In genomic region chrX:47193475-47194241, GRCh38 we compare ENCODE assay signal across 1 cellular context.
TF ChIP-seq lines count a peak whose summit lies in the region.

Gene UBA1, plus strand, starts transcription at chrX:47193829. Its CDS starts 4,974 bp downstream, at chrX:47198803.

TF ChIP-seq in HepG2, 621 proteins besides CTCF, POLR2A, EP300 and RAD21 (continued from another document and continues in another):
- TF ChIP-seq, protein P1, sequence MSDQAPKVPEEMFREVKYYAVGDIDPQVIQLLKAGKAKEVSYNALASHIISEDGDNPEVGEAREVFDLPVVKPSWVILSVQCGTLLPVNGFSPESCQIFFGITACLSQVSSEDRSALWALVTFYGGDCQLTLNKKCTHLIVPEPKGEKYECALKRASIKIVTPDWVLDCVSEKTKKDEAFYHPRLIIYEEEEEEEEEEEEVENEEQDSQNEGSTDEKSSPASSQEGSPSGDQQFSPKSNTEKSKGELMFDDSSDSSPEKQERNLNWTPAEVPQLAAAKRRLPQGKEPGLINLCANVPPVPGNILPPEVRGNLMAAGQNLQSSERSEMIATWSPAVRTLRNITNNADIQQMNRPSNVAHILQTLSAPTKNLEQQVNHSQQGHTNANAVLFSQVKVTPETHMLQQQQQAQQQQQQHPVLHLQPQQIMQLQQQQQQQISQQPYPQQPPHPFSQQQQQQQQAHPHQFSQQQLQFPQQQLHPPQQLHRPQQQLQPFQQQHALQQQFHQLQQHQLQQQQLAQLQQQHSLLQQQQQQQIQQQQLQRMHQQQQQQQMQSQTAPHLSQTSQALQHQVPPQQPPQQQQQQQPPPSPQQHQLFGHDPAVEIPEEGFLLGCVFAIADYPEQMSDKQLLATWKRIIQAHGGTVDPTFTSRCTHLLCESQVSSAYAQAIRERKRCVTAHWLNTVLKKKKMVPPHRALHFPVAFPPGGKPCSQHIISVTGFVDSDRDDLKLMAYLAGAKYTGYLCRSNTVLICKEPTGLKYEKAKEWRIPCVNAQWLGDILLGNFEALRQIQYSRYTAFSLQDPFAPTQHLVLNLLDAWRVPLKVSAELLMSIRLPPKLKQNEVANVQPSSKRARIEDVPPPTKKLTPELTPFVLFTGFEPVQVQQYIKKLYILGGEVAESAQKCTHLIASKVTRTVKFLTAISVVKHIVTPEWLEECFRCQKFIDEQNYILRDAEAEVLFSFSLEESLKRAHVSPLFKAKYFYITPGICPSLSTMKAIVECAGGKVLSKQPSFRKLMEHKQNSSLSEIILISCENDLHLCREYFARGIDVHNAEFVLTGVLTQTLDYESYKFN (CRISPR knock-in tag; conservative IDR thresholded peaks at IDR 0.05), result peak; percentile 22; the same call in 1 of the 2 replicates
- peak; percentile 57; the same call in 1 of the 2 replicates for TF ChIP-seq YEATS4 (CRISPR knock-in tag; IDR thresholded peaks at IDR 0.05; ENCODE audit: borderline replicate concordance)
- TF ChIP-seq, protein P2, sequence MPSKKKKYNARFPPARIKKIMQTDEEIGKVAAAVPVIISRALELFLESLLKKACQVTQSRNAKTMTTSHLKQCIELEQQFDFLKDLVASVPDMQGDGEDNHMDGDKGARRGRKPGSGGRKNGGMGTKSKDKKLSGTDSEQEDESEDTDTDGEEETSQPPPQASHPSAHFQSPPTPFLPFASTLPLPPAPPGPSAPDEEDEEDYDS (CRISPR knock-in tag; IDR thresholded peaks at IDR 0.05), result peak; percentile 86
- 0 out of 2 replicates have a peak, but pooled peaks have one; percentile 17 for TF ChIP-seq SRY (CRISPR knock-in tag; IDR thresholded peaks at IDR 0.05)
- TF ChIP-seq ETV5 (CRISPR knock-in tag; IDR thresholded peaks at IDR 0.05; ENCODE audit: borderline replicate concordance), result peak; percentile 10; the same call in 1 of the 2 replicates
- peak; percentile 33; the same call in 1 of the 2 replicates for TF ChIP-seq ERF (CRISPR knock-in tag; IDR thresholded peaks at IDR 0.05)
- TF ChIP-seq FOSL2 (CRISPR knock-in tag; IDR thresholded peaks at IDR 0.05), result peak; percentile 75
- peak; percentile 55; the same call in 1 of the 2 replicates for TF ChIP-seq ZBTB20 (CRISPR knock-in tag; IDR thresholded peaks at IDR 0.05; ENCODE audit: borderline replicate concordance, low read depth)
- TF ChIP-seq MEF2D (CRISPR knock-in tag; IDR thresholded peaks at IDR 0.05), result peak; percentile 53; the same call in 1 of the 2 replicates
- peak; percentile 64 for TF ChIP-seq PHF8 (CRISPR knock-in tag; IDR thresholded peaks at IDR 0.05)
- TF ChIP-seq ZNF678 (CRISPR knock-in tag; IDR thresholded peaks at IDR 0.05), result no peak
- TF ChIP-seq ATF4 (CRISPR knock-in tag; IDR thresholded peaks at IDR 0.05), result 0 out of 4 replicates have a peak, but pooled peaks of 1 of the 2 experiments have one; percentile 30
- peak; percentile 33; the same call in 1 of the 2 replicates for TF ChIP-seq KDM5B (CRISPR knock-in tag; IDR thresholded peaks at IDR 0.05; ENCODE audit: borderline replicate concordance)
- TF ChIP-seq ZNF501 (CRISPR knock-in tag; IDR thresholded peaks at IDR 0.05), result 0 out of 2 replicates have a peak, but pooled peaks have one; percentile 21
- TF ChIP-seq POLR2G (IDR thresholded peaks at IDR 0.05; ENCODE audit: low read depth, low read length), result peak; percentile 84
- TF ChIP-seq POLR2AphosphoS5 (IDR thresholded peaks at IDR 0.05; ENCODE audit: low read depth, low read length), result peak; percentile 85
- TF ChIP-seq, protein P3, sequence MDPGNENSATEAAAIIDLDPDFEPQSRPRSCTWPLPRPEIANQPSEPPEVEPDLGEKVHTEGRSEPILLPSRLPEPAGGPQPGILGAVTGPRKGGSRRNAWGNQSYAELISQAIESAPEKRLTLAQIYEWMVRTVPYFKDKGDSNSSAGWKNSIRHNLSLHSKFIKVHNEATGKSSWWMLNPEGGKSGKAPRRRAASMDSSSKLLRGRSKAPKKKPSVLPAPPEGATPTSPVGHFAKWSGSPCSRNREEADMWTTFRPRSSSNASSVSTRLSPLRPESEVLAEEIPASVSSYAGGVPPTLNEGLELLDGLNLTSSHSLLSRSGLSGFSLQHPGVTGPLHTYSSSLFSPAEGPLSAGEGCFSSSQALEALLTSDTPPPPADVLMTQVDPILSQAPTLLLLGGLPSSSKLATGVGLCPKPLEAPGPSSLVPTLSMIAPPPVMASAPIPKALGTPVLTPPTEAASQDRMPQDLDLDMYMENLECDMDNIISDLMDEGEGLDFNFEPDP (CRISPR knock-in tag; conservative IDR thresholded peaks at IDR 0.05), result no peak
- TF ChIP-seq, protein P4, sequence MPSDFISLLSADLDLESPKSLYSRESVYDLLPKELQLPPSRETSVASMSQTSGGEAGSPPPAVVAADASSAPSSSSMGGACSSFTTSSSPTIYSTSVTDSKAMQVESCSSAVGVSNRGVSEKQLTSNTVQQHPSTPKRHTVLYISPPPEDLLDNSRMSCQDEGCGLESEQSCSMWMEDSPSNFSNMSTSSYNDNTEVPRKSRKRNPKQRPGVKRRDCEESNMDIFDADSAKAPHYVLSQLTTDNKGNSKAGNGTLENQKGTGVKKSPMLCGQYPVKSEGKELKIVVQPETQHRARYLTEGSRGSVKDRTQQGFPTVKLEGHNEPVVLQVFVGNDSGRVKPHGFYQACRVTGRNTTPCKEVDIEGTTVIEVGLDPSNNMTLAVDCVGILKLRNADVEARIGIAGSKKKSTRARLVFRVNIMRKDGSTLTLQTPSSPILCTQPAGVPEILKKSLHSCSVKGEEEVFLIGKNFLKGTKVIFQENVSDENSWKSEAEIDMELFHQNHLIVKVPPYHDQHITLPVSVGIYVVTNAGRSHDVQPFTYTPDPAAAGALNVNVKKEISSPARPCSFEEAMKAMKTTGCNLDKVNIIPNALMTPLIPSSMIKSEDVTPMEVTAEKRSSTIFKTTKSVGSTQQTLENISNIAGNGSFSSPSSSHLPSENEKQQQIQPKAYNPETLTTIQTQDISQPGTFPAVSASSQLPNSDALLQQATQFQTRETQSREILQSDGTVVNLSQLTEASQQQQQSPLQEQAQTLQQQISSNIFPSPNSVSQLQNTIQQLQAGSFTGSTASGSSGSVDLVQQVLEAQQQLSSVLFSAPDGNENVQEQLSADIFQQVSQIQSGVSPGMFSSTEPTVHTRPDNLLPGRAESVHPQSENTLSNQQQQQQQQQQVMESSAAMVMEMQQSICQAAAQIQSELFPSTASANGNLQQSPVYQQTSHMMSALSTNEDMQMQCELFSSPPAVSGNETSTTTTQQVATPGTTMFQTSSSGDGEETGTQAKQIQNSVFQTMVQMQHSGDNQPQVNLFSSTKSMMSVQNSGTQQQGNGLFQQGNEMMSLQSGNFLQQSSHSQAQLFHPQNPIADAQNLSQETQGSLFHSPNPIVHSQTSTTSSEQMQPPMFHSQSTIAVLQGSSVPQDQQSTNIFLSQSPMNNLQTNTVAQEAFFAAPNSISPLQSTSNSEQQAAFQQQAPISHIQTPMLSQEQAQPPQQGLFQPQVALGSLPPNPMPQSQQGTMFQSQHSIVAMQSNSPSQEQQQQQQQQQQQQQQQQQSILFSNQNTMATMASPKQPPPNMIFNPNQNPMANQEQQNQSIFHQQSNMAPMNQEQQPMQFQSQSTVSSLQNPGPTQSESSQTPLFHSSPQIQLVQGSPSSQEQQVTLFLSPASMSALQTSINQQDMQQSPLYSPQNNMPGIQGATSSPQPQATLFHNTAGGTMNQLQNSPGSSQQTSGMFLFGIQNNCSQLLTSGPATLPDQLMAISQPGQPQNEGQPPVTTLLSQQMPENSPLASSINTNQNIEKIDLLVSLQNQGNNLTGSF (CRISPR knock-in tag; IDR thresholded peaks at IDR 0.05), result no peak
- peak; percentile 48; the same call in 1 of the 2 replicates for TF ChIP-seq ZNF780A (CRISPR knock-in tag; IDR thresholded peaks at IDR 0.05)
- TF ChIP-seq, protein P5, sequence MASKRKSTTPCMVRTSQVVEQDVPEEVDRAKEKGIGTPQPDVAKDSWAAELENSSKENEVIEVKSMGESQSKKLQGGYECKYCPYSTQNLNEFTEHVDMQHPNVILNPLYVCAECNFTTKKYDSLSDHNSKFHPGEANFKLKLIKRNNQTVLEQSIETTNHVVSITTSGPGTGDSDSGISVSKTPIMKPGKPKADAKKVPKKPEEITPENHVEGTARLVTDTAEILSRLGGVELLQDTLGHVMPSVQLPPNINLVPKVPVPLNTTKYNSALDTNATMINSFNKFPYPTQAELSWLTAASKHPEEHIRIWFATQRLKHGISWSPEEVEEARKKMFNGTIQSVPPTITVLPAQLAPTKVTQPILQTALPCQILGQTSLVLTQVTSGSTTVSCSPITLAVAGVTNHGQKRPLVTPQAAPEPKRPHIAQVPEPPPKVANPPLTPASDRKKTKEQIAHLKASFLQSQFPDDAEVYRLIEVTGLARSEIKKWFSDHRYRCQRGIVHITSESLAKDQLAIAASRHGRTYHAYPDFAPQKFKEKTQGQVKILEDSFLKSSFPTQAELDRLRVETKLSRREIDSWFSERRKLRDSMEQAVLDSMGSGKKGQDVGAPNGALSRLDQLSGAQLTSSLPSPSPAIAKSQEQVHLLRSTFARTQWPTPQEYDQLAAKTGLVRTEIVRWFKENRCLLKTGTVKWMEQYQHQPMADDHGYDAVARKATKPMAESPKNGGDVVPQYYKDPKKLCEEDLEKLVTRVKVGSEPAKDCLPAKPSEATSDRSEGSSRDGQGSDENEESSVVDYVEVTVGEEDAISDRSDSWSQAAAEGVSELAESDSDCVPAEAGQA (IDR thresholded peaks at IDR 0.05; ENCODE audit: low read depth), result 0 out of 2 replicates have a peak, but pooled peaks have one; percentile 30
- TF ChIP-seq, protein P5 (CRISPR knock-in tag; IDR thresholded peaks at IDR 0.05; ENCODE audit: borderline replicate concordance), result no peak
- TF ChIP-seq SMAD1 (CRISPR knock-in tag; IDR thresholded peaks at IDR 0.05; ENCODE audit: borderline replicate concordance, low read depth), result no peak
- TF ChIP-seq NONO (IDR thresholded peaks at IDR 0.05), result no peak
- TF ChIP-seq NONO (CRISPR knock-in tag; conservative IDR thresholded peaks at IDR 0.05), result peak; percentile 71
- TF ChIP-seq ZNF550 (CRISPR knock-in tag; IDR thresholded peaks at IDR 0.05; ENCODE audit: borderline replicate concordance), result no peak
- TF ChIP-seq SRSF1 (optimal IDR thresholded peaks at IDR 0.05; ENCODE audit: low read depth, low read length), result peak; percentile 69
- TF ChIP-seq, protein P6, sequence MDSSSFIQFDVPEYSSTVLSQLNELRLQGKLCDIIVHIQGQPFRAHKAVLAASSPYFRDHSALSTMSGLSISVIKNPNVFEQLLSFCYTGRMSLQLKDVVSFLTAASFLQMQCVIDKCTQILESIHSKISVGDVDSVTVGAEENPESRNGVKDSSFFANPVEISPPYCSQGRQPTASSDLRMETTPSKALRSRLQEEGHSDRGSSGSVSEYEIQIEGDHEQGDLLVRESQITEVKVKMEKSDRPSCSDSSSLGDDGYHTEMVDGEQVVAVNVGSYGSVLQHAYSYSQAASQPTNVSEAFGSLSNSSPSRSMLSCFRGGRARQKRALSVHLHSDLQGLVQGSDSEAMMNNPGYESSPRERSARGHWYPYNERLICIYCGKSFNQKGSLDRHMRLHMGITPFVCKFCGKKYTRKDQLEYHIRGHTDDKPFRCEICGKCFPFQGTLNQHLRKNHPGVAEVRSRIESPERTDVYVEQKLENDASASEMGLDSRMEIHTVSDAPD (CRISPR knock-in tag; IDR thresholded peaks at IDR 0.05), result 0 out of 2 replicates have a peak, but pooled peaks have one; percentile 29
- TF ChIP-seq ZNF350 (CRISPR knock-in tag; IDR thresholded peaks at IDR 0.05; ENCODE audit: borderline replicate concordance, low read depth), result peak; percentile 44; the same call in 1 of the 2 replicates
- TF ChIP-seq ARHGAP35 (CRISPR knock-in tag; IDR thresholded peaks at IDR 0.05; ENCODE audit: borderline replicate concordance), result no peak
- TF ChIP-seq NR2C2 (CRISPR knock-in tag; IDR thresholded peaks at IDR 0.05; ENCODE audit: borderline replicate concordance), result 0 out of 2 replicates have a peak, but pooled peaks have one; percentile 13
- peak; percentile 23; the same call in 1 of the 2 replicates for TF ChIP-seq SIN3A (IDR thresholded peaks at IDR 0.05; ENCODE audit: borderline replicate concordance, low read depth, low read length)
- TF ChIP-seq, protein P7, sequence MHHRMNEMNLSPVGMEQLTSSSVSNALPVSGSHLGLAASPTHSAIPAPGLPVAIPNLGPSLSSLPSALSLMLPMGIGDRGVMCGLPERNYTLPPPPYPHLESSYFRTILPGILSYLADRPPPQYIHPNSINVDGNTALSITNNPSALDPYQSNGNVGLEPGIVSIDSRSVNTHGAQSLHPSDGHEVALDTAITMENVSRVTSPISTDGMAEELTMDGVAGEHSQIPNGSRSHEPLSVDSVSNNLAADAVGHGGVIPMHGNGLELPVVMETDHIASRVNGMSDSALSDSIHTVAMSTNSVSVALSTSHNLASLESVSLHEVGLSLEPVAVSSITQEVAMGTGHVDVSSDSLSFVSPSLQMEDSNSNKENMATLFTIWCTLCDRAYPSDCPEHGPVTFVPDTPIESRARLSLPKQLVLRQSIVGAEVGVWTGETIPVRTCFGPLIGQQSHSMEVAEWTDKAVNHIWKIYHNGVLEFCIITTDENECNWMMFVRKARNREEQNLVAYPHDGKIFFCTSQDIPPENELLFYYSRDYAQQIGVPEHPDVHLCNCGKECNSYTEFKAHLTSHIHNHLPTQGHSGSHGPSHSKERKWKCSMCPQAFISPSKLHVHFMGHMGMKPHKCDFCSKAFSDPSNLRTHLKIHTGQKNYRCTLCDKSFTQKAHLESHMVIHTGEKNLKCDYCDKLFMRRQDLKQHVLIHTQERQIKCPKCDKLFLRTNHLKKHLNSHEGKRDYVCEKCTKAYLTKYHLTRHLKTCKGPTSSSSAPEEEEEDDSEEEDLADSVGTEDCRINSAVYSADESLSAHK (CRISPR knock-in tag; IDR thresholded peaks at IDR 0.05; ENCODE audit: borderline replicate concordance), result no peak
- 0 out of 2 replicates have a peak, but pooled peaks have one; percentile 35 for TF ChIP-seq ZNF605 (CRISPR knock-in tag; IDR thresholded peaks at IDR 0.05)
- TF ChIP-seq ZNF317 (CRISPR knock-in tag; IDR thresholded peaks at IDR 0.05), result peak; percentile 57; the same call in 1 of the 2 replicates
- TF ChIP-seq SPEN (CRISPR knock-in tag; IDR thresholded peaks at IDR 0.05; ENCODE audit: low read depth), result peak; percentile 63; the same call in 1 of the 2 replicates
- TF ChIP-seq ARNTL (CRISPR knock-in tag; IDR thresholded peaks at IDR 0.05), result 0 out of 2 replicates have a peak, but pooled peaks have one; percentile 28
- no peak for TF ChIP-seq ZNF24 (IDR thresholded peaks at IDR 0.05)
